Comparison of ENCODE assay signal across 1 cellular context in genomic region chr2:16588565-16588964, GRCh38.
A peak's percentile ranks its signal among the peaks of the same experiment; 100 is the strongest.
TF ChIP-seq lines count a peak whose summit lies in the region.

No MANE protein-coding gene starts in this region.

TF ChIP-seq in H1, 55 proteins besides CTCF, POLR2A, EP300 and RAD21 (continued from another document):
- peak; percentile 82 for TF ChIP-seq CHD7 (IDR thresholded peaks at IDR 0.05; ENCODE audit: insufficient replicate concordance, low read length)
